In the genomic region with DNA sequence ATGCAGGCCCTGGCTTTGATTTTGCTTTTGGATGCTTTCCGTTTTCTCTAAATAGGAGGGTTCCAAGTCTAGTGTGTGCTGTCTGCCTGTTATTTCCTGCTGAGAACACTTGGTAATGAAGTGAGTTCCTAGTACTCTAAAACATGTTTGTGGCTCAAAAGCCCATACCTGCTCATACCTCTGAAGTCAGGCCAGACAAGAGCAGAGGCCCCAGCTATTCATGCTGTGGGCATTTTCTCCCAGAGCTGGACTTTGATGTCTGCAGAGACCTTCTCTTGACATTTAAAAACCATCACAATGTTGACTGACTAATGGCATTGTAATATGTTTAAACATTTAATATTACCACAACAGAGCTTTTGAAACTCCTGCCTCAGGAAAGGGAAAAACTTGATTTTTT, we compare ENCODE assay signal across 12 cellular contexts.
DNase-seq lines count a peak whose midpoint lies in the region; ATAC-seq, FAIRE-seq and TF ChIP-seq lines count a peak whose summit lies in the region.
"Had no signal": no experiment of that assay in that cellular context is flagged by ENCODE, and none has a peak within 500 bp of the region (broad histone marks: within the 10 kb centered on the region; RNA-seq: fewer than 3 reads in every experiment).

No MANE protein-coding gene starts in this region.

- H3K27me3 ChIP-seq in GM23338 (ENCODE audit: insufficient read depth) (no peaks in the 10 kb centered on the region), smooth muscle cell (ENCODE audit: low read depth) (no peaks in the 10 kb centered on the region)

- H2AFZ ChIP-seq in GM23338 = no peak overlapping the region
- peak overlapping the region; percentile 6 for H2AFZ ChIP-seq in smooth muscle cell (ENCODE audit: low read depth)

- H4K20me1 ChIP-seq in GM23338 (replicated peaks; ENCODE audit: insufficient read depth) = no peaks in the 10 kb centered on the region
- no peaks in the 10 kb centered on the region for H4K20me1 ChIP-seq in smooth muscle cell (ENCODE audit: low read depth)

- peaks cover 4% of the 10 kb centered on the region; the same call in 1 of the 2 replicates for H3F3A ChIP-seq in GM23338 (replicated peaks; ENCODE audit: low read depth)
- no peaks in the 10 kb centered on the region for H3F3A ChIP-seq in smooth muscle cell (ENCODE audit: low read depth)

- no peaks in the 10 kb centered on the region for H3K36me3 ChIP-seq in GM23338 (ENCODE audit: insufficient read depth)
- H3K36me3 ChIP-seq in smooth muscle cell (ENCODE audit: low read depth) = no peaks in the 10 kb centered on the region
- H3K36me3 ChIP-seq: spleen had no signal

- no peak for ATAC-seq in GM23338

- peaks cover 11% of the 10 kb centered on the region; the same call in 1 of the 2 replicates for H3K9me2 ChIP-seq in GM23338 (ENCODE audit: insufficient read depth)

- H3K27ac ChIP-seq in GM23338 (ENCODE audit: low read depth) (peak overlapping the region; percentile 59; the same call in 1 of the 2 replicates), smooth muscle cell (ENCODE audit: low read depth) (peak overlapping the region; percentile 81)
- H3K27ac ChIP-seq: spleen had no signal

- peak overlapping the region; percentile 19 for H3K9ac ChIP-seq in smooth muscle cell (ENCODE audit: low read depth)

- H3K4me1 ChIP-seq in GM23338 (ENCODE audit: insufficient read depth) (peaks cover 19% of the 10 kb centered on the region), smooth muscle cell (ENCODE audit: low read depth) (no peaks in the 10 kb centered on the region)
- H3K4me1 ChIP-seq: spleen had no signal

- H3K27ac Mint-ChIP-seq in GM23338 (no peak overlapping the region), brain (peak overlapping the region in 3 of 5 experiments; percentile 30 to 90 (median 68))
- H3K27ac Mint-ChIP-seq: activated naive CD4-positive, alpha-beta T cell treated with anti-CD3 and anti-CD28 coated beads for 36 hours had no signal

- no peaks in the 10 kb centered on the region for H3K36me3 Mint-ChIP-seq in GM23338 (ENCODE audit: low read depth)
- no peaks in the 10 kb centered on the region for H3K36me3 Mint-ChIP-seq in brain

- TF ChIP-seq CTCF in GM23338 (conservative IDR thresholded peaks at IDR 0.05; ENCODE audit: low read depth in 2 of 2) = no peak
- no peak for TF ChIP-seq CTCF in brain (conservative IDR thresholded peaks at IDR 0.05)
- TF ChIP-seq CTCF in smooth muscle cell (IDR thresholded peaks at IDR 0.05; ENCODE audit: borderline replicate concordance, insufficient read depth, poor library complexity, severe bottlenecking) = no peak

- no peaks in the 10 kb centered on the region for H3K79me2 ChIP-seq in GM23338 (replicated peaks; ENCODE audit: insufficient read depth)
- H3K79me2 ChIP-seq in smooth muscle cell (ENCODE audit: low read depth) = no peaks in the 10 kb centered on the region

- H3K9me3 Mint-ChIP-seq in GM23338 (no peaks in the 10 kb centered on the region; the same call in 2 of the 3 replicates), brain (no peaks in the 10 kb centered on the region)
- H3K9me3 Mint-ChIP-seq: activated naive CD4-positive, alpha-beta T cell treated with anti-CD3 and anti-CD28 coated beads for 36 hours had no signal

- H3K4me1 Mint-ChIP-seq in GM23338 (peaks cover 36% of the 10 kb centered on the region), brain (peaks cover 20% of the 10 kb centered on the region)

- H3K4me3 ChIP-seq in GM23338 = no peak overlapping the region
- H3K4me3 ChIP-seq in smooth muscle cell = no peak overlapping the region
- H3K4me3 ChIP-seq: spleen had no signal

- H3K4me2 ChIP-seq in GM23338 = peak overlapping the region; percentile 26; the same call in 1 of the 2 replicates
- H3K4me2 ChIP-seq in smooth muscle cell = peak overlapping the region; percentile 68

- no peak for TF ChIP-seq POLR2A in H54 (IDR thresholded peaks at IDR 0.05; ENCODE audit: low read depth, low read length)

- 32% methylated on average over 1 of the region's 1 CpG for WGBS in smooth muscle cell (ENCODE audit: low lambda C conversion rate)

- H3K27me3 Mint-ChIP-seq in GM23338 (ENCODE audit: insufficient read depth, low read depth, poor library complexity) (peaks cover 14% of the 10 kb centered on the region), brain (peaks cover 5% of the 10 kb centered on the region)

- H3K9me3 ChIP-seq in smooth muscle cell (replicated peaks; ENCODE audit: low read depth) = no peaks in the 10 kb centered on the region
- H3K9me3 ChIP-seq: spleen had no signal

- no peak for FAIRE-seq in H54 (lab: Jason Lieb, UNC)

- no peak overlapping the region for H3K4me3 Mint-ChIP-seq in GM23338
- H3K4me3 Mint-ChIP-seq in brain = peak overlapping the region in 1 of 5 experiments; percentile 0
- H3K4me3 Mint-ChIP-seq: activated naive CD4-positive, alpha-beta T cell treated with anti-CD3 and anti-CD28 coated beads for 36 hours had no signal

- DNase-seq in GM23338 (ENCODE audit: low spot score) (no peak), islet precursor cell (peak; percentile 75), smooth muscle cell (lab: John Stamatoyannopoulos, UW; ENCODE audit: unreplicated experiment) (no peak), middle frontal gyrus (ENCODE audit: extremely low spot score, low spot score) (no peak), SW 1271 (lab: John Stamatoyannopoulos, UW) (no peak), H54 (ENCODE audit: insufficient read length, low spot score) (no peak), NCI-H1105 (lab: John Stamatoyannopoulos, UW) (no peak)
- DNase-seq: activated CD4-positive, alpha-beta T cell treated with anti-CD3 and anti-CD28 coated beads for 48 hours; activated naive CD4-positive, alpha-beta T cell treated with anti-CD3 and anti-CD28 coated beads for 36 hours; hypothalamus; spleen had no signal

TF ChIP-seq in GM23338, 12 proteins besides CTCF, POLR2A, EP300 and RAD21 (continues in another document):
- no peak for TF ChIP-seq EZH2phosphoT487 (IDR thresholded peaks at IDR 0.05; ENCODE audit: unreplicated experiment)
- TF ChIP-seq EZH2 (IDR thresholded peaks at IDR 0.05; ENCODE audit: low read depth, unreplicated experiment) = no peak
- no peak for TF ChIP-seq ZNF331 (CRISPR knock-in tag; IDR thresholded peaks at IDR 0.05; ENCODE audit: low read depth)
- TF ChIP-seq, protein P1, sequence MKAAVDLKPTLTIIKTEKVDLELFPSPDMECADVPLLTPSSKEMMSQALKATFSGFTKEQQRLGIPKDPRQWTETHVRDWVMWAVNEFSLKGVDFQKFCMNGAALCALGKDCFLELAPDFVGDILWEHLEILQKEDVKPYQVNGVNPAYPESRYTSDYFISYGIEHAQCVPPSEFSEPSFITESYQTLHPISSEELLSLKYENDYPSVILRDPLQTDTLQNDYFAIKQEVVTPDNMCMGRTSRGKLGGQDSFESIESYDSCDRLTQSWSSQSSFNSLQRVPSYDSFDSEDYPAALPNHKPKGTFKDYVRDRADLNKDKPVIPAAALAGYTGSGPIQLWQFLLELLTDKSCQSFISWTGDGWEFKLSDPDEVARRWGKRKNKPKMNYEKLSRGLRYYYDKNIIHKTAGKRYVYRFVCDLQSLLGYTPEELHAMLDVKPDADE (IDR thresholded peaks at IDR 0.05) = no peak
- TF ChIP-seq POLR2AphosphoS5 (IDR thresholded peaks at IDR 0.05; ENCODE audit: low read depth) = no peak
